In genomic region chr9:134359493-134360179, GRCh38 we compare ENCODE assay signal across 2 cellular contexts.
TF ChIP-seq lines count a peak whose summit lies in the region.

No MANE protein-coding gene starts in this region.

TF ChIP-seq in HEK293, 187 proteins besides CTCF, POLR2A, EP300 and RAD21:
- TF ChIP-seq KLF1 (tag by site-specific recombination; IDR thresholded peaks at IDR 0.05) (peak; percentile 75), GLIS1 (tag by site-specific recombination; IDR thresholded peaks at IDR 0.05) (peak; percentile 32; the same call in 1 of the 2 replicates), ZNF510 (tag by site-specific recombination; IDR thresholded peaks at IDR 0.05; ENCODE audit: insufficient replicate concordance) (no peak), ZNF776 (tag by site-specific recombination; IDR thresholded peaks at IDR 0.05; ENCODE audit: borderline replicate concordance) (no peak), GLIS2 (tag by site-specific recombination; IDR thresholded peaks at IDR 0.05) (peak; percentile 29)

TF ChIP-seq in HepG2, 621 proteins besides CTCF, POLR2A, EP300 and RAD21:
- TF ChIP-seq ESRRA (CRISPR knock-in tag; IDR thresholded peaks at IDR 0.05; ENCODE audit: low read depth) (no peak), PHF21A (CRISPR knock-in tag; IDR thresholded peaks at IDR 0.05) (no peak), ZNF598 (CRISPR knock-in tag; IDR thresholded peaks at IDR 0.05; ENCODE audit: borderline replicate concordance) (no peak), PATZ1 (CRISPR knock-in tag; IDR thresholded peaks at IDR 0.05) (0 out of 2 replicates have a peak, but pooled peaks have one; percentile 11), CSRNP1 (CRISPR knock-in tag; IDR thresholded peaks at IDR 0.05) (no peak), ASH2L (IDR thresholded peaks at IDR 0.05; ENCODE audit: insufficient read length, low read depth, low read length) (no peak), ERF (CRISPR knock-in tag; IDR thresholded peaks at IDR 0.05) (no peak), ZNF83 (CRISPR knock-in tag; IDR thresholded peaks at IDR 0.05; ENCODE audit: borderline replicate concordance) (no peak), AGO2 (optimal IDR thresholded peaks at IDR 0.05; ENCODE audit: low read depth, low read length) (peak; percentile 23), ZNF670 (CRISPR knock-in tag; IDR thresholded peaks at IDR 0.05; ENCODE audit: borderline replicate concordance) (no peak), SRF (IDR thresholded peaks at IDR 0.05; ENCODE audit: low read depth, low read length) (no peak), ZNF7 (CRISPR knock-in tag; IDR thresholded peaks at IDR 0.05) (no peak), ZBTB33 (CRISPR knock-in tag; IDR thresholded peaks at IDR 0.05) (peak; percentile 90), CBX1 (IDR thresholded peaks at IDR 0.05; ENCODE audit: low read depth) (no peak), CC2D1A (CRISPR knock-in tag; IDR thresholded peaks at IDR 0.05) (no peak), IRX3 (CRISPR knock-in tag; IDR thresholded peaks at IDR 0.05; ENCODE audit: borderline replicate concordance, low read depth) (no peak), ZSCAN25 (CRISPR knock-in tag; IDR thresholded peaks at IDR 0.05) (0 out of 2 replicates have a peak, but pooled peaks have one; percentile 29)
